ENCODE assay signal across 19 cellular contexts in genomic region chr1:15761729-15762128, GRCh38. TPM values are rescaled to one million over a fixed set of nuclear protein-coding genes. Genes with fewer than 3 reads are reported as not detected.
DNase-seq lines count a peak whose midpoint lies in the region; ATAC-seq, FAIRE-seq and TF ChIP-seq lines count a peak whose summit lies in the region.
"Had no signal": no experiment of that assay in that cellular context is flagged by ENCODE, and none has a peak within 500 bp of the region (broad histone marks: within the 10 kb centered on the region; RNA-seq: fewer than 3 reads in every experiment).

No MANE protein-coding gene starts in this region.

- H3K27me3 ChIP-seq in SJSA1 (replicated peaks): no peaks in the 10 kb centered on the region
- peaks cover 0 to 18% (median 4%) of the 10 kb centered on the region in 4 donors for H3K27me3 ChIP-seq in esophagus muscularis mucosa
- H3K27me3 ChIP-seq in mesendoderm (ENCODE audit: insufficient read depth, low read length, poor library complexity): no peaks in the 10 kb centered on the region
- H3K27me3 ChIP-seq in upper lobe of left lung: peaks cover 0 to 22% (median 16%) of the 10 kb centered on the region in 4 donors
- H3K27me3 ChIP-seq: MG63 had no signal

- DNase-seq in SJSA1 (ENCODE audit: low read depth in 1 of 2, low spot score in 2 of 2) (no peak), esophagus muscularis mucosa (ENCODE audit: extremely low spot score) (no peak), mesendoderm (no peak), upper lobe of left lung (no peak), HTR-8/SVneo (ENCODE audit: insufficient read length, low spot score) (no peak)
- DNase-seq in activated CD8-positive, alpha-beta T cell treated with anti-CD3 and anti-CD28 coated beads for 36 hours: no peak
- DNase-seq: activated CD4-positive, alpha-beta T cell treated with anti-CD3 and anti-CD28 coated beads, Interleukin-2, amount 50 U/mL, for 48 hours; C1 segment of cervical spinal cord; DMS53; GM23248; MG63; NCI-H2107; NCI-H774; stimulated activated CD4-positive, alpha-beta T cell treated with anti-CD3 and anti-CD28 coated beads, Interleukin-4, amount 100 ng/mL, for 4 hours; T-helper 9 cell had no signal

- H3K9me3 ChIP-seq in SJSA1 (replicated peaks): no peaks in the 10 kb centered on the region
- H3K9me3 ChIP-seq in esophagus muscularis mucosa: no peaks in the 10 kb centered on the region
- no peaks in the 10 kb centered on the region for H3K9me3 ChIP-seq in upper lobe of left lung
- H3K9me3 ChIP-seq: MG63 had no signal

- H3K4me1 Mint-ChIP-seq in activated CD8-positive, alpha-beta T cell treated with anti-CD3 and anti-CD28 coated beads for 36 hours (ENCODE audit: low read depth): peaks cover 5% of the 10 kb centered on the region

- intact Hi-C loops in esophagus muscularis mucosa (cut with DNase I): no loop called here
- intact Hi-C loops in activated CD8-positive, alpha-beta T cell treated with anti-CD3 and anti-CD28 coated beads for 36 hours (cut with micrococcal nuclease): no loop called here

- 65% methylated on average over 4 of the region's 4 CpGs for WGBS in esophagus muscularis mucosa
- WGBS in mesendoderm (ENCODE audit: extremely low coverage, insufficient coverage, low lambda C conversion rate): no CpG with 5 or more reads among the region's 4 CpGs
- 40 to 48% methylated on average over 4 of the region's 4 CpGs for WGBS in upper lobe of left lung, 2 donors

- peak overlapping the region; percentile 17 for H3K9ac ChIP-seq in mesendoderm (ENCODE audit: low read length)

- no peak overlapping the region for H2BK5ac ChIP-seq in mesendoderm (ENCODE audit: low read length)

- no peak overlapping the region for H3K4ac ChIP-seq in mesendoderm (ENCODE audit: low read depth, low read length)

- H3K79me1 ChIP-seq in mesendoderm (ENCODE audit: low read length): peaks cover 20% of the 10 kb centered on the region

- no peak overlapping the region for H3K27ac Mint-ChIP-seq in activated CD8-positive, alpha-beta T cell treated with anti-CD3 and anti-CD28 coated beads for 36 hours

- no peak overlapping the region for H2AK5ac ChIP-seq in mesendoderm (ENCODE audit: low read length)

- TF ChIP-seq CTCF in esophagus muscularis mucosa (IDR thresholded peaks at IDR 0.05) (no peak), upper lobe of left lung (IDR thresholded peaks at IDR 0.05) (no peak)
- TF ChIP-seq CTCF in activated CD8-positive, alpha-beta T cell treated with anti-CD3 and anti-CD28 coated beads for 36 hours (IDR thresholded peaks at IDR 0.05): no peak

- H3K23ac ChIP-seq in mesendoderm (ENCODE audit: low read length): no peak overlapping the region

- H3K36me3 Mint-ChIP-seq in activated CD8-positive, alpha-beta T cell treated with anti-CD3 and anti-CD28 coated beads for 36 hours (ENCODE audit: low read depth): no peaks in the 10 kb centered on the region

- H2BK15ac ChIP-seq in mesendoderm (replicated peaks; ENCODE audit: low read depth): no peak overlapping the region

- H2BK120ac ChIP-seq in mesendoderm (ENCODE audit: low read depth, low read length): no peak overlapping the region

- H3K4me2 ChIP-seq in mesendoderm (ENCODE audit: low read length): no peak overlapping the region

- no peak for FAIRE-seq in HTR-8/SVneo (lab: Jason Lieb, UNC)

- no peak for ATAC-seq in upper lobe of left lung (ENCODE audit: low FRiP score in 2 of 2)
- ATAC-seq in activated CD4-positive, CD25-positive, alpha-beta regulatory T cell treated with anti-CD3 and anti-CD28 coated beads, Interleukin-2, amount 50 U/mL, for 24 hours: no peak
- no peak for ATAC-seq in activated CD8-positive, alpha-beta T cell treated with anti-CD3 and anti-CD28 coated beads for 36 hours
- ATAC-seq: left lobe of liver had no signal

- H3K4me3 ChIP-seq in SJSA1 (no peak overlapping the region), esophagus muscularis mucosa (no peak overlapping the region), mesendoderm (ENCODE audit: low read length) (no peak overlapping the region), upper lobe of left lung (no peak overlapping the region)
- H3K4me3 ChIP-seq: GM23248, MG63 had no signal

- TF ChIP-seq POLR2A in esophagus muscularis mucosa (IDR thresholded peaks at IDR 0.05; ENCODE audit: low read depth): no peak
- no peak for TF ChIP-seq POLR2A in upper lobe of left lung (IDR thresholded peaks at IDR 0.05)

- H4K8ac ChIP-seq in mesendoderm (ENCODE audit: low read depth, low read length): no peak overlapping the region

- peaks cover 44% of the 10 kb centered on the region for H3K79me2 ChIP-seq in mesendoderm (ENCODE audit: control insufficient read depth, insufficient read depth, low read length)

- no peak overlapping the region for H3K4me3 Mint-ChIP-seq in activated CD8-positive, alpha-beta T cell treated with anti-CD3 and anti-CD28 coated beads for 36 hours

- no peaks in the 10 kb centered on the region for H3K9me3 Mint-ChIP-seq in activated CD8-positive, alpha-beta T cell treated with anti-CD3 and anti-CD28 coated beads for 36 hours

- TF ChIP-seq EP300 in esophagus muscularis mucosa (IDR thresholded peaks at IDR 0.05) (no peak), upper lobe of left lung (IDR thresholded peaks at IDR 0.05) (no peak)

- POLR2A ChIA-PET in activated CD8-positive, alpha-beta T cell treated with anti-CD3 and anti-CD28 coated beads for 36 hours (lab: Charles Lee): no interaction called here

- H3K4me1 ChIP-seq in SJSA1 (replicated peaks) (peaks cover 49% of the 10 kb centered on the region), esophagus muscularis mucosa (peaks cover 41 to 70% (median 58%) of the 10 kb centered on the region in 4 donors), mesendoderm (ENCODE audit: control insufficient read depth, low read depth, low read length) (peaks cover 8% of the 10 kb centered on the region), upper lobe of left lung (peaks cover 9 to 30% (median 28%) of the 10 kb centered on the region in 4 donors)

- H3K36me3 ChIP-seq in SJSA1 (peaks cover 45% of the 10 kb centered on the region), esophagus muscularis mucosa (peaks cover 6 to 24% (median 17%) of the 10 kb centered on the region in 4 donors), mesendoderm (ENCODE audit: control insufficient read depth, insufficient read depth, low read length) (peaks cover 15% of the 10 kb centered on the region), upper lobe of left lung (peaks cover 0 to 13% (median 0%) of the 10 kb centered on the region in 4 donors)
- H3K36me3 ChIP-seq: MG63 had no signal

- no peak overlapping the region for H3K18ac ChIP-seq in mesendoderm (ENCODE audit: low read length)

- H3K56ac ChIP-seq in mesendoderm (ENCODE audit: low read length): peak overlapping the region; percentile 54

- peak overlapping the region; percentile 85; the same call in 1 of the 2 replicates for H3K27ac ChIP-seq in SJSA1
- peak overlapping the region; percentile 38 to 80 (median 74) for H3K27ac ChIP-seq in esophagus muscularis mucosa (replicated peaks in 1 of 4)
- no peak overlapping the region for H3K27ac ChIP-seq in mesendoderm (ENCODE audit: low read depth, low read length)
- H3K27ac ChIP-seq in upper lobe of left lung: peak overlapping the region in 3 of 4 donors; percentile 74 to 85 (median 74)

- no peak overlapping the region for H4K5ac ChIP-seq in mesendoderm (ENCODE audit: low read length)

- CTCF ChIA-PET in activated CD8-positive, alpha-beta T cell treated with anti-CD3 and anti-CD28 coated beads for 36 hours (lab: Charles Lee): interaction anchor here (1.0 to 1.3 kb wide), 2 partner anchors 30 to 54 kb away, joined by 3 to 4 read pairs; no protein-coding TSS in a partner anchor

- peaks cover 36% of the 10 kb centered on the region for H3K27me3 Mint-ChIP-seq in activated CD8-positive, alpha-beta T cell treated with anti-CD3 and anti-CD28 coated beads for 36 hours

RNA-seq across cellular contexts. Expression of gene FBLIM1, which starts 3.1 kb away (rescaled TPM):
- 66.6 and 151 TPM in 2 replicates for total RNA-seq in SJSA1 (2014; rRNA removed; shearing (Covaris generic))
- total RNA-seq in esophagus muscularis mucosa (100 to 1,000 TPM in 1 of 4 donors, 10 to 100 TPM in 3; 44.9 to 115 (median 71.8) TPM), upper lobe of left lung (10 to 100 TPM; 11.2 to 51.3 (median 35.1) TPM)
- polyA plus RNA-seq in mesendoderm (2013, experiment 1 of 2): 54.2 TPM
- polyA plus RNA-seq in mesendoderm (2013, experiment 2 of 2): 56.7 TPM
- total RNA-seq in activated CD8-positive, alpha-beta T cell treated with anti-CD3 and anti-CD28 coated beads for 36 hours: not detected

RNA-seq across cellular contexts. Expression of gene TMEM82, which starts 19.4 kb away (rescaled TPM):
- total RNA-seq in SJSA1 (2014; rRNA removed; shearing (Covaris generic)): not detected in 2 replicates
- total RNA-seq in esophagus muscularis mucosa (not detected), upper lobe of left lung (not detected)
- polyA plus RNA-seq in mesendoderm (2013, experiment 1 of 2): 0.20 TPM
- 0.14 TPM for polyA plus RNA-seq in mesendoderm (2013, experiment 2 of 2)
- total RNA-seq in activated CD8-positive, alpha-beta T cell treated with anti-CD3 and anti-CD28 coated beads for 36 hours: not detected
- total RNA-seq: cerebellum, GM23248 had no signal
- polyA plus RNA-seq: GM23248, neural cell had no signal

RNA-seq across cellular contexts. Expression of gene SLC25A34, which starts 25.7 kb away (rescaled TPM):
- total RNA-seq in SJSA1 (2014; rRNA removed; shearing (Covaris generic)): 0.22 and 0.92 TPM in 2 replicates
- total RNA-seq in esophagus muscularis mucosa (under 1 TPM; 0.66 to 0.97 (median 0.76) TPM), upper lobe of left lung (10 to 100 TPM in 1 of 6 donors, 1 to 10 TPM in 5; 1.5 to 12.1 (median 4.3) TPM)
- 0.76 TPM for polyA plus RNA-seq in mesendoderm (2013, experiment 1 of 2)
- polyA plus RNA-seq in mesendoderm (2013, experiment 2 of 2): 0.31 TPM
- under 1 TPM; 0.56 to 0.81 TPM for total RNA-seq in activated CD8-positive, alpha-beta T cell treated with anti-CD3 and anti-CD28 coated beads for 36 hours

RNA-seq across cellular contexts. Expression of gene UQCRHL, which starts 45.7 kb away (rescaled TPM):
- total RNA-seq in SJSA1 (2014; rRNA removed; shearing (Covaris generic)): 2.1 and 4.6 TPM in 2 replicates
- 1 to 10 TPM in 2 of 4 donors, under 1 TPM in 2; 0.52 to 1.3 (median 0.95) TPM for total RNA-seq in esophagus muscularis mucosa
- polyA plus RNA-seq in mesendoderm (2013, experiment 1 of 2): 3.9 TPM
- 4.1 TPM for polyA plus RNA-seq in mesendoderm (2013, experiment 2 of 2)
- total RNA-seq in upper lobe of left lung: 1 to 10 TPM in 5 of 6 donors, under 1 TPM in 1; 0.57 to 2.1 (median 1.1) TPM
- total RNA-seq in activated CD8-positive, alpha-beta T cell treated with anti-CD3 and anti-CD28 coated beads for 36 hours: 1 to 10 TPM; 2.5 to 2.8 TPM

Comparison
In these comparisons a context has a peak if more than half of its experiments do, and no peak if none do; other contexts are left out.
1. RNA of gene FBLIM1, which starts 3.1 kb away (total RNA-seq): 44.9 to 115 TPM in esophagus muscularis mucosa, 66.6 to 151 TPM in SJSA1 and 11.2 to 51.3 TPM in upper lobe of left lung; not detected in activated CD8-positive, alpha-beta T cell treated with anti-CD3 and anti-CD28 coated beads for 36 hours; every median in the first group is over 10 times any median in the second.